ENCODE assay signal across 27 cellular contexts in the genomic region with DNA sequence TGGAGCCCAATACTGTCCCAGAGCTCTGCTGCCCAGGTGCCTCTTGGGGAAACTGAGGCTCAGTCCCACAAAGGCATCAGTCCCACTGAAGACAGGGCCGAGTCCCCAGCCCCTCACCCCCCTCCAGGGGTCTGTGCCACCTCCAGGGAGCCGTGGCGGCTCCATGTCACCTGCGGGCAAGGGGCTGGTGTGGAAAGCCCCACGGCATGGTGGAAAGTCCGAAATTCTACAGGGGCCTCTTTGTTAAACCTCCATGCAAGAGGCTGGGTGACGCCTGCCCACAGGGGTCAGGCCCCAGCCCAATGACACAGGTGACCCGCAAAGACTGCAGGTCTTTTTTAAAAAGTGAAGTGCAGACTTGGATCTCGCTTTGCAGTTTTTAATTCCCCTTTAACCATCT. TPM values are rescaled to one million over a fixed set of nuclear protein-coding genes. Genes with fewer than 3 reads are reported as not detected.
"Had no signal": no experiment of that assay in that cellular context is flagged by ENCODE, and none has a peak within 500 bp of the region (broad histone marks: within the 10 kb centered on the region; RNA-seq: fewer than 3 reads in every experiment).

No MANE protein-coding gene starts in this region.

- H3K36me3 Mint-ChIP-seq: activated naive CD8-positive, alpha-beta T cell; brain had no signal

- H3K9me3 Mint-ChIP-seq: activated CD4-positive, alpha-beta memory T cell treated with anti-CD3 and anti-CD28 coated beads, Interleukin-2, amount 10 ng/mL, durations not matched to agents 7 days and 5 days; activated naive CD4-positive, alpha-beta T cell treated with anti-CD3 and anti-CD28 coated beads for 36 hours; activated T-helper 17 cell treated with anti-CD3 and anti-CD28 coated beads, Interleukin-2, amount 50 U/mL, for 72 hours had no signal

- H3K9ac ChIP-seq: SK-N-SH had no signal

- H3K4me2 ChIP-seq: SK-N-SH had no signal

- H3K27me3 Mint-ChIP-seq: activated CD4-positive, alpha-beta T cell treated with anti-CD3 and anti-CD28 coated beads for 36 hours; activated naive CD8-positive, alpha-beta T cell; activated T-helper 17 cell treated with anti-CD3 and anti-CD28 coated beads, Interleukin-2, amount 50 U/mL, for 72 hours had no signal

- H3K27ac Mint-ChIP-seq: activated CD4-positive, alpha-beta memory T cell treated with anti-CD3 and anti-CD28 coated beads, Interleukin-2, amount 10 ng/mL, durations not matched to agents 7 days and 5 days; activated CD4-positive, alpha-beta T cell treated with anti-CD3 and anti-CD28 coated beads for 36 hours; activated naive CD4-positive, alpha-beta T cell treated with anti-CD3 and anti-CD28 coated beads for 36 hours; activated naive CD8-positive, alpha-beta T cell; activated T-helper 17 cell treated with anti-CD3 and anti-CD28 coated beads, Interleukin-2, amount 50 U/mL, for 72 hours had no signal

- H3K4me1 Mint-ChIP-seq: activated CD4-positive, alpha-beta memory T cell treated with anti-CD3 and anti-CD28 coated beads, Interleukin-2, amount 10 ng/mL, durations not matched to agents 7 days and 5 days; activated CD4-positive, alpha-beta T cell treated with anti-CD3 and anti-CD28 coated beads for 36 hours; activated T-helper 17 cell treated with anti-CD3 and anti-CD28 coated beads, Interleukin-2, amount 50 U/mL, for 72 hours had no signal

- H3K4me3 ChIP-seq: SJCRH30 had no signal

- DNase-seq: activated CD4-positive, alpha-beta memory T cell treated with anti-CD3 and anti-CD28 coated beads, Interleukin-2, amount 10 ng/mL, durations not matched to agents 7 days and 5 days; activated CD4-positive, alpha-beta T cell treated with anti-CD3 and anti-CD28 coated beads for 36 hours; activated CD4-positive, alpha-beta T cell treated with anti-CD3 and anti-CD28 coated beads, Interleukin-2, amount 50 U/mL, for 1 hour; activated gamma-delta T cell; activated naive CD4-positive, alpha-beta T cell treated with anti-CD3 and anti-CD28 coated beads for 36 hours; activated T-cell treated with anti-CD3 and anti-CD28 coated beads for 4 hours; activated T-cell treated with anti-CD3 and anti-CD28 coated beads, Interleukin-2, amount 50 U/mL, for 48 hours; amygdala; Karpas-422; MM.1S; NCI-H1105; NCI-H1436; NCI-H1694 treated with DMSO at 0.1 percent for 48 hours; NCI-H2029 treated with DMSO at 0.1 percent for 48 hours; NCI-H446; RPMI8226; SJCRH30; SK-N-SH; T-helper 1 cell had no signal

- H3K4me3 Mint-ChIP-seq: activated CD4-positive, alpha-beta memory T cell treated with anti-CD3 and anti-CD28 coated beads, Interleukin-2, amount 10 ng/mL, durations not matched to agents 7 days and 5 days; activated CD4-positive, alpha-beta T cell treated with anti-CD3 and anti-CD28 coated beads for 36 hours; activated naive CD4-positive, alpha-beta T cell treated with anti-CD3 and anti-CD28 coated beads for 36 hours; activated naive CD8-positive, alpha-beta T cell; activated T-helper 17 cell treated with anti-CD3 and anti-CD28 coated beads, Interleukin-2, amount 50 U/mL, for 72 hours had no signal

- H3K9me3 ChIP-seq: SJCRH30, SK-N-SH had no signal

- H3K27ac ChIP-seq: SJCRH30, VCaP had no signal

- H3K36me3 ChIP-seq: SJCRH30 had no signal

RNA-seq across cellular contexts. Expression of gene AIRE, which starts 3.3 kb away (rescaled TPM):
- total RNA-seq: activated CD4-positive, alpha-beta T cell treated with anti-CD3 and anti-CD28 coated beads for 36 hours; activated CD8-positive, alpha-beta memory T cell treated with anti-CD3 and anti-CD28 coated beads for 36 hours; activated naive CD4-positive, alpha-beta T cell treated with anti-CD3 and anti-CD28 coated beads for 36 hours; activated T-helper 17 cell treated with anti-CD3 and anti-CD28 coated beads, Interleukin-2, amount 50 U/mL, for 72 hours; Right ventricle myocardium inferior had no signal
- polyA plus RNA-seq: SK-N-SH had no signal

RNA-seq across cellular contexts. Expression of gene DNMT3L, which starts 20.7 kb away (rescaled TPM):
- total RNA-seq: activated CD4-positive, alpha-beta memory T cell treated with anti-CD3 and anti-CD28 coated beads, Interleukin-2, amount 10 ng/mL, durations not matched to agents 7 days and 5 days; activated CD4-positive, alpha-beta T cell treated with anti-CD3 and anti-CD28 coated beads for 36 hours; activated CD8-positive, alpha-beta memory T cell treated with anti-CD3 and anti-CD28 coated beads for 36 hours; activated naive CD4-positive, alpha-beta T cell treated with anti-CD3 and anti-CD28 coated beads for 36 hours; activated T-helper 17 cell treated with anti-CD3 and anti-CD28 coated beads, Interleukin-2, amount 50 U/mL, for 72 hours; astrocyte; Right ventricle myocardium inferior; SJCRH30; T-helper 2 cell treated with Interferon-gamma antibody and Interleukin-4, amounts not matched to agents 100 ng/mL and 5 ng/mL, for 36 hours had no signal
- polyA plus RNA-seq: SK-N-SH had no signal

RNA-seq across cellular contexts. Expression of gene ICOSLG, which starts 41.6 kb away (rescaled TPM):
- total RNA-seq: SJCRH30 had no signal
